15 cellular contexts compared by ENCODE assay signal in genomic region chr14:63777024-63777423, GRCh38. TPM values are rescaled to one million over a fixed set of nuclear protein-coding genes. Genes with fewer than 3 reads are reported as not detected.
A peak's percentile ranks its signal among the peaks of the same experiment; 100 is the strongest.
DNase-seq lines count a peak whose midpoint lies in the region; ATAC-seq and TF ChIP-seq lines count a peak whose summit lies in the region.
"Had no signal": no experiment of that assay in that cellular context is flagged by ENCODE, and none has a peak within 500 bp of the region (broad histone marks: within the 10 kb centered on the region; RNA-seq: fewer than 3 reads in every experiment).

No MANE protein-coding gene starts in this region.

- H3K36me3 Mint-ChIP-seq in Calu3 (ENCODE audit: insufficient read depth, unreplicated experiment): no peaks in the 10 kb centered on the region
- H3K36me3 Mint-ChIP-seq: naive B cell had no signal

- no peaks in the 10 kb centered on the region for H3K27me3 Mint-ChIP-seq in Calu3 (ENCODE audit: unreplicated experiment)
- H3K27me3 Mint-ChIP-seq: central memory CD8-positive, alpha-beta T cell had no signal

- no peak for TF ChIP-seq RAD21 in SK-N-SH (IDR thresholded peaks at IDR 0.05; ENCODE audit: low read length)

- H3K4me2 ChIP-seq in SK-N-SH: peak overlapping the region; percentile 48; the same call in 1 of the 2 replicates

- H3K9ac ChIP-seq in SK-N-SH: no peak overlapping the region

- H3K27ac ChIP-seq in SK-N-SH (ENCODE audit: low read depth in 2 of 2, low read length in 1 of 2): peak overlapping the region in 1 of 2 experiments; percentile 44; a peak in 2 of 4 replicates
- H3K27ac ChIP-seq: SK-N-MC, uterus had no signal

- peak; percentile 29 for DNase-seq in GM04503 (ENCODE audit: low read depth)
- no peak for DNase-seq in SK-N-SH
- peak; percentile 66 for DNase-seq in fibroblast of peridontal ligament (ENCODE audit: extremely low read depth)
- DNase-seq in renal cortical epithelial cell (ENCODE audit: low read depth): peak; percentile 91
- no peak for DNase-seq in Calu3
- DNase-seq in G401 (ENCODE audit: low spot score): no peak
- DNase-seq in NCI-H510A (lab: John Stamatoyannopoulos, UW): no peak
- DNase-seq: activated T-cell treated with anti-CD3 and anti-CD28 coated beads, Interleukin-2, amount 50 U/mL, for 48 hours; naive B cell; NCI-H446 treated with DMSO at 0.1 percent for 48 hours; uterus had no signal

- no peaks in the 10 kb centered on the region for H3K9me3 Mint-ChIP-seq in Calu3 (ENCODE audit: low read depth, unreplicated experiment)
- H3K9me3 Mint-ChIP-seq: central memory CD8-positive, alpha-beta T cell had no signal

- TF ChIP-seq CTCF in SK-N-SH (IDR thresholded peaks at IDR 0.05) (no peak), Calu3 (IDR thresholded peaks at IDR 0.05; ENCODE audit: unreplicated experiment) (no peak)

- H3K4me3 Mint-ChIP-seq in Calu3 (ENCODE audit: low read depth, unreplicated experiment): no peak overlapping the region
- H3K4me3 Mint-ChIP-seq: central memory CD8-positive, alpha-beta T cell; naive B cell had no signal

- H3F3A ChIP-seq in SK-N-SH (replicated peaks; ENCODE audit: insufficient read depth): peaks cover 4% of the 10 kb centered on the region

- no peaks in the 10 kb centered on the region for H3K9me2 ChIP-seq in SK-N-SH

- 0 out of 2 replicates have a peak overlapping the region, but pooled peaks have one; percentile 46 for H2AFZ ChIP-seq in SK-N-SH (ENCODE audit: low read depth)

- intact Hi-C loops in Calu3 (cut with micrococcal nuclease; ENCODE audit: unreplicated experiment): no loop called here

- in situ Hi-C loops in G401 (cut with HindIII; ENCODE audit: low sequenced_read_pairs): no loop called here

- H3K4me1 ChIP-seq in SK-N-SH (ENCODE audit: control insufficient read depth in 1 of 2, insufficient read depth in 2 of 2, low read depth in 1 of 2, low read length in 1 of 2): peaks cover 0 to 8% of the 10 kb centered on the region in 2 experiments; a peak in 1 of 4 replicates
- H3K4me1 ChIP-seq: uterus had no signal

- no peak overlapping the region for H3K4me3 ChIP-seq in SK-N-SH (ENCODE audit: low read depth in 2 of 2, low read length in 1 of 2)
- H3K4me3 ChIP-seq: SK-N-MC, uterus had no signal

- H3K36me3 ChIP-seq in SK-N-SH (replicated peaks in 1 of 2; ENCODE audit: control insufficient read depth in 1 of 2, insufficient read depth in 2 of 2, low read length in 1 of 2): no peaks in the 10 kb centered on the region
- H3K36me3 ChIP-seq: uterus had no signal

- H3K9me3 ChIP-seq in SK-N-SH: no peaks in the 10 kb centered on the region
- H3K9me3 ChIP-seq: uterus had no signal

- no peak for TF ChIP-seq EP300 in SK-N-SH (IDR thresholded peaks at IDR 0.05; ENCODE audit: borderline replicate concordance in 1 of 2, low read depth in 1 of 2, low read length in 1 of 2)

- no peaks in the 10 kb centered on the region for H4K20me1 ChIP-seq in SK-N-SH (ENCODE audit: insufficient read depth)

- no peak overlapping the region for H3K27ac Mint-ChIP-seq in Calu3 (ENCODE audit: unreplicated experiment)
- H3K27ac Mint-ChIP-seq: naive B cell had no signal

- CTCF ChIA-PET in SK-N-SH (lab: Yijun Ruan, JAX) (no interaction called here), Calu3 (lab: Charles Lee) (interaction anchor here (0.5 to 0.6 kb wide), 2 partner anchors 69 to 522 kb away, joined by 3 to 8 read pairs; no protein-coding TSS in a partner anchor)

- POLR2A ChIA-PET in SK-N-SH (lab: Yijun Ruan, JAX): no interaction called here

- no peaks in the 10 kb centered on the region for H3K27me3 ChIP-seq in SK-N-SH (ENCODE audit: insufficient read depth)
- H3K27me3 ChIP-seq: uterus had no signal

- BruUV-seq in Calu3 (replicated peaks; lab: Mats Ljungman, UMichigan): no TSS peak

- H3K4me1 Mint-ChIP-seq in Calu3 (ENCODE audit: low read depth, unreplicated experiment): no peaks in the 10 kb centered on the region
- H3K4me1 Mint-ChIP-seq: central memory CD8-positive, alpha-beta T cell; naive B cell had no signal

- no peak for ATAC-seq in GM21786 (IDR thresholded peaks at IDR 0.05; ENCODE audit: unreplicated experiment)
- ATAC-seq: activated CD4-positive, CD25-positive, alpha-beta regulatory T cell treated with anti-CD3 and anti-CD28 coated beads, Interleukin-2, amount 50 U/mL, for 24 hours had no signal

- H3K79me2 ChIP-seq in SK-N-SH (ENCODE audit: insufficient read depth): no peaks in the 10 kb centered on the region

TF ChIP-seq in SK-N-SH, 30 proteins besides CTCF, POLR2A, EP300 and RAD21:
- TF ChIP-seq FOSL2 (IDR thresholded peaks at IDR 0.05; ENCODE audit: borderline replicate concordance, low read depth) (peak; percentile 30; the same call in 1 of the 2 replicates), RFX5 (IDR thresholded peaks at IDR 0.05; ENCODE audit: low read length) (no peak), FOXJ3 (CRISPR knock-in tag; IDR thresholded peaks at IDR 0.05) (no peak), MAX (IDR thresholded peaks at IDR 0.05; ENCODE audit: low read depth) (no peak), NFIC (IDR thresholded peaks at IDR 0.05; ENCODE audit: borderline replicate concordance) (no peak), JUND (IDR thresholded peaks at IDR 0.05) (peak; percentile 37)
- TF ChIP-seq, protein P1, sequence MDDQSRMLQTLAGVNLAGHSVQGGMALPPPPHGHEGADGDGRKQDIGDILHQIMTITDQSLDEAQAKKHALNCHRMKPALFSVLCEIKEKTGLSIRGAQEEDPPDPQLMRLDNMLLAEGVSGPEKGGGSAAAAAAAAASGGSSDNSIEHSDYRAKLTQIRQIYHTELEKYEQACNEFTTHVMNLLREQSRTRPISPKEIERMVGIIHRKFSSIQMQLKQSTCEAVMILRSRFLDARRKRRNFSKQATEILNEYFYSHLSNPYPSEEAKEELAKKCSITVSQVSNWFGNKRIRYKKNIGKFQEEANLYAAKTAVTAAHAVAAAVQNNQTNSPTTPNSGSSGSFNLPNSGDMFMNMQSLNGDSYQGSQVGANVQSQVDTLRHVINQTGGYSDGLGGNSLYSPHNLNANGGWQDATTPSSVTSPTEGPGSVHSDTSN (IDR thresholded peaks at IDR 0.05): 0 out of 2 replicates have a peak, but pooled peaks have one; percentile 5

RNA-seq across cellular contexts. Expression of gene SGPP1, which starts 49.2 kb away (rescaled TPM):
- 8.1 and 8.4 TPM in 2 replicates for polyA plus RNA-seq in SK-N-SH (2012; rRNA removed)
- 11.6 and 12.3 TPM in 2 replicates for polyA plus RNA-seq in SK-N-SH (2012; cell fraction: cytosol; rRNA removed)
- polyA plus RNA-seq in SK-N-SH (2012; cell fraction: nucleus; rRNA removed): 3.3 and 6.0 TPM in 2 replicates
- total RNA-seq in renal cortical epithelial cell (51.8 and 63.4 TPM in 2 replicates), Calu3 (2022) (26.2 and 27.0 TPM in 2 replicates)
- 24.4 and 29.6 TPM in 2 replicates for total RNA-seq in G401 (2014; rRNA removed; shearing (Covaris generic))

Comparison
In these comparisons a context has a peak if more than half of its experiments do, and no peak if none do; other contexts are left out.
1. DNase-seq: peak in GM04503 (single experiment), fibroblast of peridontal ligament (single experiment) and renal cortical epithelial cell (single experiment); none in SK-N-SH (single experiment), Calu3 (single experiment), G401 (single experiment) and NCI-H510A (single experiment).